In genomic region chr11:65616575-65617001, GRCh38 we compare ENCODE assay signal across 9 cellular contexts. TPM values are rescaled to one million over a fixed set of nuclear protein-coding genes. Genes with fewer than 3 reads are reported as not detected.
DNase-seq lines count a peak whose midpoint lies in the region; ATAC-seq and TF ChIP-seq lines count a peak whose summit lies in the region.
"Had no signal": no experiment of that assay in that cellular context is flagged by ENCODE, and none has a peak within 500 bp of the region (broad histone marks: within the 10 kb centered on the region; RNA-seq: fewer than 3 reads in every experiment).

No MANE protein-coding gene starts in this region.

- H3K4me1 Mint-ChIP-seq in activated T-cell treated with anti-CD3 and anti-CD28 coated beads, Interleukin-2, amount 50 U/mL, for 72 hours (ENCODE audit: low read depth), result peaks cover 31% of the 10 kb centered on the region
- H3K4me1 Mint-ChIP-seq in memory B cell, result peaks cover 26% of the 10 kb centered on the region
- peaks cover 16% of the 10 kb centered on the region for H3K4me1 Mint-ChIP-seq in type B pancreatic cell (ENCODE audit: unreplicated experiment)

- in situ Hi-C loops in astrocyte of the spinal cord (cut with HindIII; ENCODE audit: low sequenced_read_pairs), result no loop called here

- no peak for ATAC-seq in activated T-cell treated with anti-CD3 and anti-CD28 coated beads, Interleukin-2, amount 50 U/mL, for 72 hours (replicated peaks in 1 of 2)
- ATAC-seq in memory B cell (ENCODE audit: low read depth), result no peak
- no peak for ATAC-seq in HG02852 (IDR thresholded peaks at IDR 0.05; ENCODE audit: unreplicated experiment)
- no peak for ATAC-seq in HG03280 (IDR thresholded peaks at IDR 0.05; ENCODE audit: unreplicated experiment)

- H3K4me3 Mint-ChIP-seq in activated T-cell treated with anti-CD3 and anti-CD28 coated beads, Interleukin-2, amount 50 U/mL, for 72 hours, result peak overlapping the region; percentile 97 to 98
- peak overlapping the region; percentile 97 for H3K4me3 Mint-ChIP-seq in memory B cell
- peak overlapping the region; percentile 96 for H3K4me3 Mint-ChIP-seq in type B pancreatic cell

- peak overlapping the region; percentile 78 for H3K4me3 ChIP-seq in astrocyte of the spinal cord (ENCODE audit: low read depth, low read length)

- no peaks in the 10 kb centered on the region for H3K9me3 Mint-ChIP-seq in activated T-cell treated with anti-CD3 and anti-CD28 coated beads, Interleukin-2, amount 50 U/mL, for 72 hours
- H3K9me3 Mint-ChIP-seq in memory B cell, result no peaks in the 10 kb centered on the region
- no peaks in the 10 kb centered on the region for H3K9me3 Mint-ChIP-seq in type B pancreatic cell

- peak in 1 of 2 donors; percentile 35 for DNase-seq in activated T-cell treated with anti-CD3 and anti-CD28 coated beads, Interleukin-2, amount 50 U/mL, for 72 hours
- no peak for DNase-seq in activated T-cell treated with anti-CD3 and anti-CD28 coated beads, Interleukin-2, amount 50 U/mL, for 48 hours
- no peak for DNase-seq in astrocyte of the spinal cord (ENCODE audit: low read depth, low spot score)
- DNase-seq in memory B cell (ENCODE audit: low spot score in 2 of 2), result no peak
- DNase-seq in type B pancreatic cell (ENCODE audit: extremely low spot score, unreplicated experiment), result no peak
- DNase-seq in NOMO-1 (lab: John Stamatoyannopoulos, UW; ENCODE audit: unreplicated experiment in 2 of 2), result no peak
- DNase-seq: DMS153 had no signal

- H3K27me3 Mint-ChIP-seq in activated T-cell treated with anti-CD3 and anti-CD28 coated beads, Interleukin-2, amount 50 U/mL, for 72 hours (ENCODE audit: low read depth), result no peaks in the 10 kb centered on the region
- H3K27me3 Mint-ChIP-seq in memory B cell (no peaks in the 10 kb centered on the region), type B pancreatic cell (no peaks in the 10 kb centered on the region)

- H3K36me3 Mint-ChIP-seq in activated T-cell treated with anti-CD3 and anti-CD28 coated beads, Interleukin-2, amount 50 U/mL, for 72 hours (ENCODE audit: insufficient read depth in 2 of 2), result peaks cover 8 to 19% of the 10 kb centered on the region in 2 donors
- H3K36me3 Mint-ChIP-seq in memory B cell, result peaks cover 11% of the 10 kb centered on the region
- H3K36me3 Mint-ChIP-seq in type B pancreatic cell, result peaks cover 5% of the 10 kb centered on the region

- TF ChIP-seq CTCF in astrocyte of the spinal cord (IDR thresholded peaks at IDR 0.05; ENCODE audit: low read depth, low read length), result no peak
- TF ChIP-seq CTCF in type B pancreatic cell (conservative IDR thresholded peaks at IDR 0.05), result no peak

- peak overlapping the region; percentile 91 for H3K27ac Mint-ChIP-seq in activated T-cell treated with anti-CD3 and anti-CD28 coated beads, Interleukin-2, amount 50 U/mL, for 72 hours
- H3K27ac Mint-ChIP-seq in memory B cell (peak overlapping the region; percentile 88), type B pancreatic cell (peak overlapping the region; percentile 91)

RNA-seq across cellular contexts. Expression of gene PCNX3, which starts 1.0 kb away (rescaled TPM):
- 10 to 100 TPM; 45.9 TPM for total RNA-seq in activated T-cell treated with anti-CD3 and anti-CD28 coated beads, Interleukin-2, amount 50 U/mL, for 72 hours
- total RNA-seq in type B pancreatic cell (ENCODE audit: low replicate concordance), result 44.9 and 49.2 TPM in 2 replicates

RNA-seq across cellular contexts. Expression of gene MAP3K11, which starts 2.6 kb away (rescaled TPM):
- total RNA-seq in activated T-cell treated with anti-CD3 and anti-CD28 coated beads, Interleukin-2, amount 50 U/mL, for 72 hours, result 10 to 100 TPM; 57.3 to 70.1 TPM
- 56.7 and 61.9 TPM in 2 replicates for total RNA-seq in type B pancreatic cell (ENCODE audit: low replicate concordance)

RNA-seq across cellular contexts. Expression of gene KCNK7, which starts 21.0 kb away (rescaled TPM):
- total RNA-seq in activated T-cell treated with anti-CD3 and anti-CD28 coated beads, Interleukin-2, amount 50 U/mL, for 72 hours, result under 1 TPM; 0.34 to 0.39 TPM
- total RNA-seq in type B pancreatic cell (ENCODE audit: low replicate concordance), result 0.36 and 1.1 TPM in 2 replicates

RNA-seq across cellular contexts. Expression of gene SIPA1, which starts 21.3 kb away (rescaled TPM):
- total RNA-seq in activated T-cell treated with anti-CD3 and anti-CD28 coated beads, Interleukin-2, amount 50 U/mL, for 72 hours, result 100 to 1,000 TPM; 132 to 137 TPM
- total RNA-seq in type B pancreatic cell (ENCODE audit: low replicate concordance), result 26.5 and 26.8 TPM in 2 replicates

RNA-seq across cellular contexts. Expression of gene EHBP1L1, which starts 40.7 kb away (rescaled TPM):
- total RNA-seq in activated T-cell treated with anti-CD3 and anti-CD28 coated beads, Interleukin-2, amount 50 U/mL, for 72 hours, result 100 to 1,000 TPM in 1 of 2 donors, 10 to 100 TPM in 1; 93.9 to 113 TPM
- 10.9 and 14.7 TPM in 2 replicates for total RNA-seq in type B pancreatic cell (ENCODE audit: low replicate concordance)
